In genomic region chr6:142474446-142475289, GRCh38 we compare ENCODE assay signal across 8 cellular contexts.
DNase-seq lines count a peak whose midpoint lies in the region; ATAC-seq, FAIRE-seq and TF ChIP-seq lines count a peak whose summit lies in the region.

No MANE protein-coding gene starts in this region.

- H3K36me3 ChIP-seq in Loucy (ENCODE audit: insufficient read depth, low read length) (no peaks in the 10 kb centered on the region), esophagus squamous epithelium (no peaks in the 10 kb centered on the region), neural progenitor cell (no peaks in the 10 kb centered on the region)

- ATAC-seq in GM19438 (IDR thresholded peaks at IDR 0.05; ENCODE audit: low read depth, unreplicated experiment): peak; percentile 82
- no peak for ATAC-seq in HG02840 (IDR thresholded peaks at IDR 0.05; ENCODE audit: low FRiP score, unreplicated experiment)

- H3K4me1 Mint-ChIP-seq in neural progenitor cell: no peaks in the 10 kb centered on the region

- H3K9me3 ChIP-seq in Loucy (ENCODE audit: insufficient read depth, low read depth, low read length) (peaks cover 24% of the 10 kb centered on the region; the same call in 1 of the 2 replicates), esophagus squamous epithelium (no peaks in the 10 kb centered on the region), neural progenitor cell (ENCODE audit: low read depth) (no peaks in the 10 kb centered on the region)

- no peaks in the 10 kb centered on the region; the same call in 1 of the 2 replicates for H3F3A ChIP-seq in Loucy (ENCODE audit: low read depth)
- H3F3A ChIP-seq in neural progenitor cell (ENCODE audit: low read depth): no peaks in the 10 kb centered on the region

- WGBS in esophagus squamous epithelium, 2 donors: 3 to 13% methylated on average over 13 of the region's 13 CpGs

- H3K4me3 ChIP-seq in Loucy (ENCODE audit: low read length, poor library complexity, severe bottlenecking): no peak overlapping the region
- no peak overlapping the region for H3K4me3 ChIP-seq in esophagus squamous epithelium
- H3K4me3 ChIP-seq in neural progenitor cell: no peak overlapping the region

- peak; percentile 85 for TF ChIP-seq CTCF in D721Med (IDR thresholded peaks at IDR 0.05; ENCODE audit: insufficient read depth, missing control alignments)
- TF ChIP-seq CTCF in Loucy (conservative IDR thresholded peaks at IDR 0.05; ENCODE audit: low read length): peak; percentile 96
- peak; percentile 69 to 92 (median 82) for TF ChIP-seq CTCF in esophagus squamous epithelium (IDR thresholded peaks at IDR 0.05)
- peak; percentile 84 for TF ChIP-seq CTCF in neural progenitor cell (IDR thresholded peaks at IDR 0.05)

- H3K4me2 ChIP-seq in Loucy (ENCODE audit: low read depth, low read length, poor library complexity, severe bottlenecking) (no peak overlapping the region), neural progenitor cell (peak overlapping the region; percentile 60)

- H2AFZ ChIP-seq in Loucy (ENCODE audit: low read length) (peak overlapping the region; percentile 74), neural progenitor cell (replicated peaks) (peak overlapping the region; percentile 56)

- H4K20me1 ChIP-seq in Loucy (ENCODE audit: insufficient read depth, low read length, poor library complexity, severe bottlenecking) (no peaks in the 10 kb centered on the region), neural progenitor cell (ENCODE audit: low read depth) (no peaks in the 10 kb centered on the region)

- H3K9me2 ChIP-seq in Loucy (replicated peaks; ENCODE audit: low read depth, low read length): no peaks in the 10 kb centered on the region

- no peaks in the 10 kb centered on the region for H3K27me3 ChIP-seq in Loucy (ENCODE audit: insufficient read depth, low read length, poor library complexity, severe bottlenecking)
- peaks cover 0 to 4% (median 0%) of the 10 kb centered on the region in 4 donors for H3K27me3 ChIP-seq in esophagus squamous epithelium
- no peaks in the 10 kb centered on the region for H3K27me3 ChIP-seq in neural progenitor cell

- H3K79me2 ChIP-seq in Loucy (ENCODE audit: insufficient read depth, low read length): no peaks in the 10 kb centered on the region
- no peaks in the 10 kb centered on the region for H3K79me2 ChIP-seq in neural progenitor cell (ENCODE audit: low read depth)

- DNase-seq in D721Med (ENCODE audit: insufficient read length, low spot score) (no peak), SK-N-DZ (ENCODE audit: low spot score) (peak; percentile 81), esophagus squamous epithelium (lab: John Stamatoyannopoulos, UW) (no peak), neural progenitor cell (ENCODE audit: low spot score) (peak; percentile 81)
- DNase-seq in activated CD4-positive, alpha-beta T cell treated with anti-CD3 and anti-CD28 coated beads for 1 hour: no peak

- no peaks in the 10 kb centered on the region for H3K27me3 Mint-ChIP-seq in neural progenitor cell (ENCODE audit: insufficient read depth, low read depth)

- H3K36me3 Mint-ChIP-seq in neural progenitor cell: no peaks in the 10 kb centered on the region

- no peak overlapping the region for H3K27ac Mint-ChIP-seq in neural progenitor cell

- no peak overlapping the region for H3K4me3 Mint-ChIP-seq in neural progenitor cell

- H3K9ac ChIP-seq in Loucy (ENCODE audit: low read depth, low read length, poor library complexity, severe bottlenecking) (peak overlapping the region; percentile 2), neural progenitor cell (no peak overlapping the region)

- intact Hi-C loops in esophagus squamous epithelium (cut with DNase I): no loop called here

- no peaks in the 10 kb centered on the region for H3K9me3 Mint-ChIP-seq in neural progenitor cell

- TF ChIP-seq POLR2A in esophagus squamous epithelium (IDR thresholded peaks at IDR 0.05): no peak

- H3K4me1 ChIP-seq in Loucy (ENCODE audit: insufficient read depth, low read length, poor library complexity, severe bottlenecking) (peaks cover 22% of the 10 kb centered on the region), esophagus squamous epithelium (peaks cover 0 to 7% (median 0%) of the 10 kb centered on the region in 3 donors), neural progenitor cell (no peaks in the 10 kb centered on the region)

- H3K27ac ChIP-seq in esophagus squamous epithelium (no peak overlapping the region), neural progenitor cell (no peak overlapping the region)

- FAIRE-seq in D721Med (lab: Jason Lieb, UNC): peak; percentile 94

Comparison
In these comparisons a context has a peak if more than half of its experiments do, and no peak if none do; other contexts are left out.
1. DNase-seq: peak in SK-N-DZ (single experiment) and neural progenitor cell (single experiment); none in D721Med (single experiment), esophagus squamous epithelium (single experiment) and activated CD4-positive, alpha-beta T cell treated with anti-CD3 and anti-CD28 coated beads for 1 hour (single experiment).
2. Peak in every context shown above with its lines, with median percentiles within 50 percentile points of each other: CTCF ChIP-seq.